In genomic region chr13:96020155-96020575, GRCh38 we compare ENCODE assay signal across 1 cellular context.
TF ChIP-seq lines count a peak whose summit lies in the region.

No MANE protein-coding gene starts in this region.

TF ChIP-seq in HEK293, 187 proteins besides CTCF, POLR2A, EP300 and RAD21 (continued from another document and continues in another):
- no peak for TF ChIP-seq ZBTB49 (tag by site-specific recombination; IDR thresholded peaks at IDR 0.05; ENCODE audit: low read depth)
- no peak for TF ChIP-seq ZFP3 (tag by site-specific recombination; IDR thresholded peaks at IDR 0.05; ENCODE audit: low read depth)
- TF ChIP-seq HOXA7 (CRISPR knock-in tag; IDR thresholded peaks at IDR 0.05; ENCODE audit: borderline replicate concordance): no peak
- no peak for TF ChIP-seq MZF1 (tag by site-specific recombination; IDR thresholded peaks at IDR 0.05; ENCODE audit: borderline replicate concordance)
- 0 out of 2 replicates have a peak, but pooled peaks have one; percentile 21 for TF ChIP-seq ZSCAN30 (tag by site-specific recombination; IDR thresholded peaks at IDR 0.05)
- no peak for TF ChIP-seq ZNF768 (tag by site-specific recombination; IDR thresholded peaks at IDR 0.05)
- TF ChIP-seq ZSCAN4 (tag by site-specific recombination; IDR thresholded peaks at IDR 0.05): no peak
- no peak for TF ChIP-seq ZNF555 (tag by site-specific recombination; conservative IDR thresholded peaks at IDR 0.05)
- TF ChIP-seq ZNF654 (tag by site-specific recombination; IDR thresholded peaks at IDR 0.05; ENCODE audit: low read depth): peak; percentile 67
- no peak for TF ChIP-seq ZNF174 (tag by site-specific recombination; IDR thresholded peaks at IDR 0.05)
- TF ChIP-seq ZNF629 (tag by site-specific recombination; IDR thresholded peaks at IDR 0.05): 0 out of 2 replicates have a peak, but pooled peaks have one; percentile 15
- TF ChIP-seq ZNF692 (tag by site-specific recombination; IDR thresholded peaks at IDR 0.05): no peak
- peak; percentile 82 for TF ChIP-seq FEZF1 (tag by site-specific recombination; IDR thresholded peaks at IDR 0.05)
- peak; percentile 63 for TF ChIP-seq PRDM4 (tag by site-specific recombination; IDR thresholded peaks at IDR 0.05)
- no peak for TF ChIP-seq GLIS2 (tag by site-specific recombination; IDR thresholded peaks at IDR 0.05)
- TF ChIP-seq ZBTB17 (tag by site-specific recombination; IDR thresholded peaks at IDR 0.05): 0 out of 2 replicates have a peak, but pooled peaks have one; percentile 52
- TF ChIP-seq IKZF3 (tag by site-specific recombination; IDR thresholded peaks at IDR 0.05): no peak
- TF ChIP-seq ZNF560 (tag by site-specific recombination; IDR thresholded peaks at IDR 0.05; ENCODE audit: borderline replicate concordance): no peak
- TF ChIP-seq SP2 (tag by site-specific recombination; IDR thresholded peaks at IDR 0.05): no peak
- no peak for TF ChIP-seq ZNF280D (tag by site-specific recombination; IDR thresholded peaks at IDR 0.05)
- TF ChIP-seq ZNF2 (tag by site-specific recombination; IDR thresholded peaks at IDR 0.05): 0 out of 2 replicates have a peak, but pooled peaks have one; percentile 21
- no peak for TF ChIP-seq KLF1 (tag by site-specific recombination; IDR thresholded peaks at IDR 0.05)
- TF ChIP-seq TCF7L2 (IDR thresholded peaks at IDR 0.05; ENCODE audit: borderline replicate concordance, low read depth, low read length): no peak
- TF ChIP-seq ZNF529 (tag by site-specific recombination; IDR thresholded peaks at IDR 0.05; ENCODE audit: insufficient replicate concordance): no peak
- peak; percentile 77 for TF ChIP-seq REST (tag by site-specific recombination; IDR thresholded peaks at IDR 0.05)
- TF ChIP-seq ZNF580 (tag by site-specific recombination; IDR thresholded peaks at IDR 0.05): no peak
- TF ChIP-seq MEIS1 (CRISPR knock-in tag; IDR thresholded peaks at IDR 0.05; ENCODE audit: borderline replicate concordance): no peak
- TF ChIP-seq ZFP37 (tag by site-specific recombination; IDR thresholded peaks at IDR 0.05): no peak
- peak; percentile 58; the same call in 1 of the 2 replicates for TF ChIP-seq GFI1B (tag by site-specific recombination; IDR thresholded peaks at IDR 0.05)
- TF ChIP-seq ZNF701 (tag by site-specific recombination; IDR thresholded peaks at IDR 0.05): no peak
- TF ChIP-seq ZNF398 (tag by site-specific recombination; IDR thresholded peaks at IDR 0.05): no peak
- no peak for TF ChIP-seq ZSCAN5A (tag by site-specific recombination; IDR thresholded peaks at IDR 0.05)
- no peak for TF ChIP-seq ZNF596 (tag by site-specific recombination; IDR thresholded peaks at IDR 0.05)
- no peak for TF ChIP-seq KLF9 (tag by site-specific recombination; IDR thresholded peaks at IDR 0.05; ENCODE audit: low read depth)
- TF ChIP-seq ZNF791 (tag by site-specific recombination; IDR thresholded peaks at IDR 0.05): no peak
- no peak for TF ChIP-seq SETDB1 (IDR thresholded peaks at IDR 0.05; ENCODE audit: insufficient read length, low read length)
- peak; percentile 60 for TF ChIP-seq ZIC2 (tag by site-specific recombination; IDR thresholded peaks at IDR 0.05)
- no peak for TF ChIP-seq RBAK (tag by site-specific recombination; IDR thresholded peaks at IDR 0.05)
- TF ChIP-seq ZSCAN18 (tag by site-specific recombination; IDR thresholded peaks at IDR 0.05): no peak
- TF ChIP-seq OSR2 (tag by site-specific recombination; IDR thresholded peaks at IDR 0.05): no peak
- TF ChIP-seq OVOL3 (tag by site-specific recombination; IDR thresholded peaks at IDR 0.05): no peak
- no peak for TF ChIP-seq ZNF114 (tag by site-specific recombination; IDR thresholded peaks at IDR 0.05)
- TF ChIP-seq ZNF76 (tag by site-specific recombination; IDR thresholded peaks at IDR 0.05; ENCODE audit: borderline replicate concordance, low read depth): no peak
- TF ChIP-seq SCRT1 (tag by site-specific recombination; IDR thresholded peaks at IDR 0.05; ENCODE audit: borderline replicate concordance): no peak
